Comparison of ENCODE assay signal across 1 cellular context in the genomic region with DNA sequence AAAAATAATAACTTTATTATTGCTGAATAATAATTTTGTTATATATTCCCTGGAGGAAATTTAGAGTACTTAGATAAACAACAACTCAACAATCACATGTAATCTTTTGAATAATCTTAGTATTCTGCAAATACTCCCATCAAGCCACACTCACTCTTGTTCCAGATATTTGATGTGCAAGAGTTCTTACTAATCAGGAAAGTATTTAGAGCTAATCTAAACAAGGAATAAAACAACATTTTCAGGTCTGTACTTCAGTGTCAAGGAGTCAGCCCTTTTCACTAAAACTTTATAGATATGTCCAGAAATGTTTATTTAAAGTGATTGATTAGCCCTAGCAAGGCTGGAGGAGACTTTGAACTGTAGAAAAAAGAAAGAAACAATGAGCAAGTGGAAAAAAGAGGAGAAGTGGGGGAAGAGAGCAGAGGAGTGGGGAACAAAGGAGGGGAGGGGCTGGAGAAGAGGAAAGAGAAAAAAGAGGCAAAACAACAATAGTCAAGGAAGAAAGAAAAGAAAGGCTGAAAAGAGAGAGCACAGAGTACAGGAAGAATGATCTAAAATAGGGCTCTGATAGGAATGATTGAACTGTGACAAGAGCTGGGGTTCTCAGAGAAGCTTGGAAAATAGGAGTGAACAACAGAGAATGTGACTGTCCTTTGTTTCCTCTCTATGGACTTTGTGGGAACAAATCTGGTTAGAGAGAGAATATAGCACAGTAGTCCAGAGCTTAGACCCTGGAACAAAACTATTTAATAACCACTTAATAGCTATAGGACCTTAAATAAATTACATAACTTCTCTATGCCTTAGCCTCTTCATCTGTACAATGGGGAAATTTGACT.
TF ChIP-seq lines count a peak whose summit lies in the region.

No MANE protein-coding gene starts in this region.

TF ChIP-seq in liver, 16 proteins besides CTCF, POLR2A, EP300 and RAD21:
- TF ChIP-seq TAF1 (conservative IDR thresholded peaks at IDR 0.05), result no peak
- TF ChIP-seq HNF4G (IDR thresholded peaks at IDR 0.05), result peak; percentile 59
- TF ChIP-seq HNF4A (conservative IDR thresholded peaks at IDR 0.05), result peak; percentile 55 to 73
- TF ChIP-seq SP1 (IDR thresholded peaks at IDR 0.05), result peak; percentile 41
- no peak for TF ChIP-seq JUND (IDR thresholded peaks at IDR 0.05)
TF ChIP-seq in liver: peak in this region for 3.
